26 cellular contexts compared by ENCODE assay signal in genomic region chr22:45917146-45917545, GRCh38. TPM values are rescaled to one million over a fixed set of nuclear protein-coding genes. Genes with fewer than 3 reads are reported as not detected.
A peak's percentile ranks its signal among the peaks of the same experiment; 100 is the strongest.
DNase-seq lines count a peak whose midpoint lies in the region; ATAC-seq and TF ChIP-seq lines count a peak whose summit lies in the region.
"Had no signal": no experiment of that assay in that cellular context is flagged by ENCODE, and none has a peak within 500 bp of the region (broad histone marks: within the 10 kb centered on the region; RNA-seq: fewer than 3 reads in every experiment).

No MANE protein-coding gene starts in this region.

- no peak for TF ChIP-seq CTCF in foreskin fibroblast (IDR thresholded peaks at IDR 0.05; ENCODE audit: low read depth, low read length)

- no peak overlapping the region for H3K4me3 ChIP-seq in foreskin fibroblast (ENCODE audit: low read depth in 1 of 2, low read length in 2 of 2)
- H3K4me3 ChIP-seq: ascending aorta, heart left ventricle, lower lobe of right lung, sigmoid colon, tibial artery had no signal

- intact Hi-C loops in Right ventricle myocardium superior (cut with DNase I) = no loop called here

- ATAC-seq in Right ventricle myocardium superior (ENCODE audit: poor library complexity) = no peak
- ATAC-seq: heart left ventricle, lower lobe of right lung, Right ventricle myocardium inferior had no signal

- DNase-seq in NCI-H1436 (lab: John Stamatoyannopoulos, UW) (peak; percentile 53), NCI-H1436 treated with DMSO at 0.1 percent for 48 hours (lab: John Stamatoyannopoulos, UW) (no peak), NCI-H1092 treated with DMSO at 0.1 percent for 48 hours (lab: John Stamatoyannopoulos, UW) (peak; percentile 45), NCI-H510A (lab: John Stamatoyannopoulos, UW) (peak; percentile 36), glomerular visceral epithelial cell (ENCODE audit: extremely low spot score) (peak; percentile 50), Right ventricle myocardium superior (no peak), amniotic stem cell (lab: John Stamatoyannopoulos, UW) (no peak), foreskin fibroblast (no peak)
- DNase-seq: activated CD4-positive, alpha-beta T cell treated with anti-CD3 and anti-CD28 coated beads, Interleukin-2, amount 50 U/mL, for 48 hours; activated naive CD4-positive, alpha-beta T cell treated with anti-CD3 and anti-CD28 coated beads, Interleukin-2, amount 10 ng/mL, durations not matched to agents 7 days and 5 days; activated T-cell treated with anti-CD3 and anti-CD28 coated beads, Interleukin-2, amount 50 U/mL, for 24 hours; CD4-positive, CD25-positive, alpha-beta regulatory T cell; HCEC 1CT; heart left ventricle; immature natural killer cell; IMR-90; lower lobe of right lung; sigmoid colon; stimulated activated naive CD4-positive, alpha-beta T cell; T-helper 1 cell; tibial artery; WERI-Rb-1 had no signal

RNA-seq across cellular contexts. Expression of gene WNT7B, which starts 59.8 kb away (rescaled TPM):
- total RNA-seq in Right ventricle myocardium superior = not detected
- total RNA-seq: ascending aorta; CD4-positive, CD25-positive, alpha-beta regulatory T cell; myocyte; osteoblast; Right ventricle myocardium inferior; sigmoid colon had no signal

Comparison
In these comparisons a context has a peak if more than half of its experiments do, and no peak if none do; other contexts are left out.
1. DNase-seq: peak in NCI-H1436 (single experiment), NCI-H1092 treated with DMSO at 0.1 percent for 48 hours (single experiment), NCI-H510A (single experiment) and glomerular visceral epithelial cell (single experiment); none in NCI-H1436 treated with DMSO at 0.1 percent for 48 hours (single experiment), Right ventricle myocardium superior (single experiment), amniotic stem cell (single experiment) and foreskin fibroblast (0 of 2).